ENCODE assay signal across 8 cellular contexts in genomic region chr3:151085889-151086483, GRCh38. TPM values are rescaled to one million over a fixed set of nuclear protein-coding genes. Genes with fewer than 3 reads are reported as not detected.
DNase-seq lines count a peak whose midpoint lies in the region; ATAC-seq and TF ChIP-seq lines count a peak whose summit lies in the region.

No MANE protein-coding gene starts in this region.

- H3K4me3 Mint-ChIP-seq in HFFc6: peak overlapping the region; percentile 88; the same call in 1 of the 2 replicates

- no peaks in the 10 kb centered on the region for H3K9me3 Mint-ChIP-seq in HFFc6

- ATAC-seq in GM21381 (IDR thresholded peaks at IDR 0.05; ENCODE audit: unreplicated experiment): no peak

- H3K4me1 Mint-ChIP-seq in HFFc6 (ENCODE audit: low read depth): peaks cover 10% of the 10 kb centered on the region

- in situ Hi-C loops in astrocyte of the spinal cord (cut with HindIII; ENCODE audit: low sequenced_read_pairs): no loop called here

- peaks cover 31% of the 10 kb centered on the region for H3K27me3 Mint-ChIP-seq in HFFc6 (ENCODE audit: insufficient read depth)

- TF ChIP-seq CTCF in GM12864 (IDR thresholded peaks at IDR 0.05; ENCODE audit: low read depth, low read length, missing control alignments) (no peak), HFFc6 (IDR thresholded peaks at IDR 0.05) (no peak), astrocyte of the spinal cord (IDR thresholded peaks at IDR 0.05; ENCODE audit: low read depth, low read length) (no peak)

- H3K4me3 ChIP-seq in GM12864 (ENCODE audit: low read depth, low read length) (peak overlapping the region; percentile 59), astrocyte of the spinal cord (ENCODE audit: low read depth, low read length) (peak overlapping the region; percentile 56)

- H3K36me3 Mint-ChIP-seq in HFFc6 (ENCODE audit: low read depth): no peaks in the 10 kb centered on the region

- no peak overlapping the region for H3K27ac Mint-ChIP-seq in HFFc6

- no peak for DNase-seq in GM12864 (ENCODE audit: low read depth)
- no peak for DNase-seq in HFFc6
- peak; percentile 38 for DNase-seq in NCI-H2171 (lab: John Stamatoyannopoulos, UW)
- no peak for DNase-seq in astrocyte of the spinal cord (ENCODE audit: low read depth, low spot score)
- peak; percentile 74 for DNase-seq in iPS-NIHi11 (ENCODE audit: low spot score)
- peak; percentile 28 for DNase-seq in stimulated activated CD4-positive, alpha-beta T cell treated with anti-CD3 and anti-CD28 coated beads, Interleukin-15, amount 100 ng/mL, for 24 hours
- no peak for DNase-seq in superior temporal gyrus (ENCODE audit: extremely low spot score)

RNA-seq across cellular contexts. Expression of gene MED12L, which starts 0.5 kb away (rescaled TPM):
- total RNA-seq in HFFc6 (2021; fragmentation: NEBNext Ultra II Directional; extraction: Animal tissue kit (Norgen Biotek cat#: 25700)): under 1 TPM in 5 of 6 experiments, not detected in 1; 0.05 to 0.64 (median 0.13) TPM

Comparison
In these comparisons a context has a peak if more than half of its experiments do, and no peak if none do; other contexts are left out.
1. DNase-seq: peak in NCI-H2171 (single experiment), iPS-NIHi11 (single experiment) and stimulated activated CD4-positive, alpha-beta T cell treated with anti-CD3 and anti-CD28 coated beads, Interleukin-15, amount 100 ng/mL, for 24 hours (single experiment); none in GM12864 (single experiment), HFFc6 (single experiment), astrocyte of the spinal cord (single experiment) and superior temporal gyrus (single experiment).